ENCODE assay signal across 8 cellular contexts in the genomic region with DNA sequence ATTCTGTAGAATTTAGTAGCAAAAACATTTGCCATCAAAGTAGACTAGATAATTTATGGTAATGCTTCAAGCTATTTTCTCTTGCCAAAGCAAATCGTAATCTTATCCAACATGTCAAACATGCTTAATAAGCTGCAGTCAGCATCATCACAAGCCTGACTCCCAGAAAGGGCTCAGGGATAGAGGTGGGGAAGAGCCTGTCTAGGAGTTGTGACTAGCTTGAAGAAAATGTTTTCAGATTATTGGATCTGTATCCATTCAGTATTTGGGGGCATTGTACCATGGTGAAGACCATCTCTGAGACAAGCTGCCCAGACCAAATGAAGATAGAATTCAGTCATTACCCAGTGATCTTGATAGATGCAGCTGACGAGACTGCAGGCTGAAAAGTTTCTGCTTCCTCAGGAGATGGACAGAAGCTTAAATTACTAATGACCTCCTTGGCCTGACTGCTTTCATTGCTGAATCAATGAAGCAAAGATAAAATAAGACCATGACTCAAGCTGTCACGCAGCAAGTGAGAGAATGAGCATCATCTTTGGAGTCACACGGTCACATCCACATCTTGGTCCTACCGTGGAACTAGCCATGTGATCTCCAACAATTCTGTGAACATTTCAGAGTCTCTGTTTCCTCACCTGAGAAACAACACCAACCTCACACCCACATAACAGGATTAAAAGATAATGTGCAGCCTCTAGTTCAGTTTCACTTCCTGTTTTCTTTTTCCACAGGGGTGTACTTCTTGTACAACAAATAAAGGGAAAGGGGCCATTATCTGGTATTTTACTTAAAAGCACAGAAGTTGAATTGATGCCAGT. TPM values are rescaled to one million over a fixed set of nuclear protein-coding genes. Genes with fewer than 3 reads are reported as not detected.
DNase-seq lines count a peak whose midpoint lies in the region; ATAC-seq and TF ChIP-seq lines count a peak whose summit lies in the region.

No MANE protein-coding gene starts in this region.

- TF ChIP-seq CTCF in CD14-positive monocyte (IDR thresholded peaks at IDR 0.05) = no peak

- no peaks in the 10 kb centered on the region for H3K9me3 Mint-ChIP-seq in CD14-positive monocyte
- no peaks in the 10 kb centered on the region for H3K9me3 Mint-ChIP-seq in activated T-helper 17 cell treated with anti-CD3 and anti-CD28 coated beads, Interleukin-2, amount 50 U/mL, for 72 hours

- DNase-seq in CD14-positive monocyte (ENCODE audit: low spot score) (no peak), OCI-M2 (lab: John Stamatoyannopoulos, UW; ENCODE audit: unreplicated experiment) (no peak), HEK293T (ENCODE audit: extremely low spot score) (no peak), mesenteric fat pad (ENCODE audit: low spot score) (no peak), NCI-H187 (lab: John Stamatoyannopoulos, UW) (no peak)

- ATAC-seq in GM19351 (IDR thresholded peaks at IDR 0.05; ENCODE audit: unreplicated experiment) (peak; percentile 94), HG03342 (IDR thresholded peaks at IDR 0.05; ENCODE audit: unreplicated experiment) (peak; percentile 93)
- peak; percentile 91 for ATAC-seq in activated T-helper 17 cell treated with anti-CD3 and anti-CD28 coated beads, Interleukin-2, amount 50 U/mL, for 72 hours (replicated peaks)

- H3K4me3 Mint-ChIP-seq in CD14-positive monocyte = no peak overlapping the region
- peak overlapping the region; percentile 66 for H3K4me3 Mint-ChIP-seq in activated T-helper 17 cell treated with anti-CD3 and anti-CD28 coated beads, Interleukin-2, amount 50 U/mL, for 72 hours

- intact Hi-C loops in CD14-positive monocyte (cut with micrococcal nuclease) = no loop called here

- H3K4me1 Mint-ChIP-seq in CD14-positive monocyte = peaks cover 33% of the 10 kb centered on the region
- H3K4me1 Mint-ChIP-seq in activated T-helper 17 cell treated with anti-CD3 and anti-CD28 coated beads, Interleukin-2, amount 50 U/mL, for 72 hours = peaks cover 49% of the 10 kb centered on the region

- POLR2A ChIA-PET in HEK293T (lab: Yijun Ruan, JAX) = interaction anchor here (0.6 to 1.5 kb wide), 2 partner anchors 9 to 50 kb away, joined by 3 to 4 read pairs; a partner anchor contains a TSS

- H3K36me3 Mint-ChIP-seq in CD14-positive monocyte = peaks cover 53 to 61% of the 10 kb centered on the region in 2 donors
- peaks cover 95% of the 10 kb centered on the region for H3K36me3 Mint-ChIP-seq in activated T-helper 17 cell treated with anti-CD3 and anti-CD28 coated beads, Interleukin-2, amount 50 U/mL, for 72 hours (ENCODE audit: low read depth)

- peaks cover 0 to 2% (median 0%) of the 10 kb centered on the region in 3 donors for H3K27me3 Mint-ChIP-seq in CD14-positive monocyte (ENCODE audit: low read depth in 3 of 3)
- H3K27me3 Mint-ChIP-seq in activated T-helper 17 cell treated with anti-CD3 and anti-CD28 coated beads, Interleukin-2, amount 50 U/mL, for 72 hours = no peaks in the 10 kb centered on the region

- peak overlapping the region in 5 of 7 donors; percentile 6 to 82 (median 21) for H3K27ac Mint-ChIP-seq in CD14-positive monocyte
- peak overlapping the region; percentile 82 for H3K27ac Mint-ChIP-seq in activated T-helper 17 cell treated with anti-CD3 and anti-CD28 coated beads, Interleukin-2, amount 50 U/mL, for 72 hours

- CTCF ChIA-PET in HEK293T (lab: Yijun Ruan, JAX) = interaction anchor here (1.1 to 2.1 kb wide), 3 partner anchors 9 to 17 kb away, joined by 3 to 7 read pairs (median 3); no protein-coding TSS in a partner anchor

TF ChIP-seq in HEK293T, 16 proteins besides CTCF, POLR2A, EP300 and RAD21:
- no peak for TF ChIP-seq ZNF384 (IDR thresholded peaks at IDR 0.05)
- TF ChIP-seq FOXK2 (IDR thresholded peaks at IDR 0.05) = no peak
- no peak for TF ChIP-seq SUZ12 (IDR thresholded peaks at IDR 0.05)
- no peak for TF ChIP-seq NFRKB (IDR thresholded peaks at IDR 0.05)
- no peak for TF ChIP-seq ELF4 (IDR thresholded peaks at IDR 0.05)
- TF ChIP-seq BHLHE40 (IDR thresholded peaks at IDR 0.05; ENCODE audit: borderline replicate concordance) = no peak
- no peak for TF ChIP-seq CTBP1 (IDR thresholded peaks at IDR 0.05; ENCODE audit: borderline replicate concordance)
- TF ChIP-seq FOXM1 (IDR thresholded peaks at IDR 0.05; ENCODE audit: borderline replicate concordance) = no peak
- no peak for TF ChIP-seq HDGF (IDR thresholded peaks at IDR 0.05; ENCODE audit: borderline replicate concordance)
- TF ChIP-seq, protein P1, sequence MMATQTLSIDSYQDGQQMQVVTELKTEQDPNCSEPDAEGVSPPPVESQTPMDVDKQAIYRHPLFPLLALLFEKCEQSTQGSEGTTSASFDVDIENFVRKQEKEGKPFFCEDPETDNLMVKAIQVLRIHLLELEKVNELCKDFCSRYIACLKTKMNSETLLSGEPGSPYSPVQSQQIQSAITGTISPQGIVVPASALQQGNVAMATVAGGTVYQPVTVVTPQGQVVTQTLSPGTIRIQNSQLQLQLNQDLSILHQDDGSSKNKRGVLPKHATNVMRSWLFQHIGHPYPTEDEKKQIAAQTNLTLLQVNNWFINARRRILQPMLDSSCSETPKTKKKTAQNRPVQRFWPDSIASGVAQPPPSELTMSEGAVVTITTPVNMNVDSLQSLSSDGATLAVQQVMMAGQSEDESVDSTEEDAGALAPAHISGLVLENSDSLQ (IDR thresholded peaks at IDR 0.05) = no peak
- no peak for TF ChIP-seq SP1 (IDR thresholded peaks at IDR 0.05)

RNA-seq across cellular contexts. Expression of a gene that starts 9.4 kb away (rescaled TPM):
- polyA plus RNA-seq in CD14-positive monocyte = 1 to 10 TPM; 3.0 to 3.4 TPM
- 10 to 100 TPM; 37.2 to 74.0 TPM for total RNA-seq in activated T-helper 17 cell treated with anti-CD3 and anti-CD28 coated beads, Interleukin-2, amount 50 U/mL, for 72 hours
- 10.7 TPM for total RNA-seq in mesenteric fat pad

RNA-seq across cellular contexts. Expression of a gene that starts 50.2 kb away (rescaled TPM):
- 10 to 100 TPM; 14.5 to 22.5 TPM for polyA plus RNA-seq in CD14-positive monocyte
- total RNA-seq in activated T-helper 17 cell treated with anti-CD3 and anti-CD28 coated beads, Interleukin-2, amount 50 U/mL, for 72 hours = 10 to 100 TPM; 45.0 to 52.7 TPM
- total RNA-seq in mesenteric fat pad = 132 TPM
